In genomic region chr11:17381156-17381555, GRCh38 we compare ENCODE assay signal across 15 cellular contexts. TPM values are rescaled to one million over a fixed set of nuclear protein-coding genes. Genes with fewer than 3 reads are reported as not detected.
DNase-seq lines count a peak whose midpoint lies in the region; ATAC-seq and TF ChIP-seq lines count a peak whose summit lies in the region.
"Had no signal": no experiment of that assay in that cellular context is flagged by ENCODE, and none has a peak within 500 bp of the region (broad histone marks: within the 10 kb centered on the region; RNA-seq: fewer than 3 reads in every experiment).

No MANE protein-coding gene starts in this region.

- H3K4me3 ChIP-seq in epithelial cell of esophagus (ENCODE audit: low read length) (no peak overlapping the region), psoas muscle (no peak overlapping the region)

- H3K27ac Mint-ChIP-seq in MCF 10A (ENCODE audit: low read depth, unreplicated experiment): no peak overlapping the region
- H3K27ac Mint-ChIP-seq: B cell; CD4-positive, alpha-beta memory T cell had no signal

- DNase-seq in EL: peak; percentile 72
- peak; percentile 55 for DNase-seq in LHCN-M2 (ENCODE audit: low read depth)
- DNase-seq in epithelial cell of esophagus (ENCODE audit: low read depth): peak; percentile 12
- DNase-seq in psoas muscle: no peak
- DNase-seq in MCF 10A (ENCODE audit: unreplicated experiment): no peak
- no peak for DNase-seq in activated naive CD4-positive, alpha-beta T cell treated with anti-CD3 and anti-CD28 coated beads, Interleukin-2, amount 50 U/mL, for 16 hours
- DNase-seq: CD4-positive, alpha-beta memory T cell; NCI-H1092; NCI-H2107 had no signal

- peaks cover 12% of the 10 kb centered on the region for H3K36me3 Mint-ChIP-seq in MCF 10A (ENCODE audit: insufficient read depth, unreplicated experiment)

- POLR2A ChIA-PET in MCF 10A (lab: Yijun Ruan, JAX): no interaction called here

- no peaks in the 10 kb centered on the region for H3K27me3 Mint-ChIP-seq in MCF 10A (ENCODE audit: insufficient read depth, unreplicated experiment)
- H3K27me3 Mint-ChIP-seq: B cell; CD4-positive, alpha-beta memory T cell had no signal

- BruUV-seq in MCF 10A (replicated peaks; lab: Mats Ljungman, UMichigan): no TSS peak

- peaks cover 0 to 8% of the 10 kb centered on the region in 2 donors for H3K36me3 ChIP-seq in psoas muscle (ENCODE audit: insufficient read depth in 1 of 2, low read depth in 1 of 2)

- peak; percentile 31 to 56 (median 42) for ATAC-seq in psoas muscle
- ATAC-seq in esophagus mucosa: no peak
- ATAC-seq: HCT116, Panc1, Right ventricle myocardium inferior had no signal

- H3K9me3 Mint-ChIP-seq in MCF 10A (ENCODE audit: unreplicated experiment): no peaks in the 10 kb centered on the region
- H3K9me3 Mint-ChIP-seq: CD4-positive, alpha-beta memory T cell had no signal

- H3K27me3 ChIP-seq in psoas muscle (ENCODE audit: insufficient read depth in 3 of 3, low read length in 2 of 3): no peaks in the 10 kb centered on the region

- peaks cover 48% of the 10 kb centered on the region for H3K4me1 ChIP-seq in psoas muscle

- H3K4me1 Mint-ChIP-seq in MCF 10A (ENCODE audit: insufficient read depth, unreplicated experiment): no peaks in the 10 kb centered on the region
- H3K4me1 Mint-ChIP-seq: B cell; CD4-positive, alpha-beta memory T cell had no signal

- H3K9me3 ChIP-seq in psoas muscle: no peaks in the 10 kb centered on the region

- CTCF ChIA-PET in MCF 10A (lab: Yijun Ruan, JAX): interaction anchor here (0.6 to 9.3 kb wide), 8 partner anchors 9 to 595 kb away, joined by 3 to 208 read pairs (median 3); no protein-coding TSS in a partner anchor

- intact Hi-C loops in psoas muscle (cut with DNase I): loop anchor here in 1 of 2 donors (5.0 kb wide), 1 partner anchor 91 kb away; no protein-coding TSS in a partner anchor
- intact Hi-C loops in MCF 10A (cut with micrococcal nuclease): no loop called here

- TF ChIP-seq CTCF in epithelial cell of esophagus (IDR thresholded peaks at IDR 0.05; ENCODE audit: insufficient read depth, low read depth, low read length, missing control alignments) (no peak), psoas muscle (IDR thresholded peaks at IDR 0.05) (no peak), MCF 10A (IDR thresholded peaks at IDR 0.05; ENCODE audit: unreplicated experiment) (no peak)

- 41 to 57% (median 41%) methylated on average over 4 of the region's 4 CpGs for WGBS in psoas muscle, 3 donors

- H3K4me3 Mint-ChIP-seq in MCF 10A (ENCODE audit: unreplicated experiment): no peak overlapping the region
- H3K4me3 Mint-ChIP-seq: B cell; CD4-positive, alpha-beta memory T cell had no signal

- peak overlapping the region; percentile 96 for H3K27ac ChIP-seq in psoas muscle

RNA-seq across cellular contexts. Expression of gene KCNJ11, which starts 7.3 kb away (rescaled TPM):
- total RNA-seq in LHCN-M2 (2014; rRNA removed) (0.11 and 0.13 TPM in 2 replicates), psoas muscle (100 to 1,000 TPM in 2 of 4 donors, 10 to 100 TPM in 2; 88.4 to 173 (median 126) TPM), esophagus mucosa (0.36 TPM), MCF 10A (2022) (0.54 TPM in 1 of 2 replicates, not detected in the other)
- not detected for polyA plus RNA-seq in LHCN-M2 (2012)
- 10 to 100 TPM; 66.5 to 87.5 (median 86.8) TPM for polyA plus RNA-seq in psoas muscle
- total RNA-seq: CD4-positive, alpha-beta memory T cell; Daoy had no signal

RNA-seq across cellular contexts. Expression of gene NCR3LG1, which starts 29.6 kb away (rescaled TPM):
- 2.0 TPM in 2 replicates for total RNA-seq in LHCN-M2 (2014; rRNA removed)
- 0.58 TPM for polyA plus RNA-seq in LHCN-M2 (2012)
- under 1 TPM; 0.09 to 0.71 (median 0.17) TPM for total RNA-seq in psoas muscle
- polyA plus RNA-seq in psoas muscle: under 1 TPM; 0.01 to 0.18 (median 0.14) TPM
- 1.4 TPM for total RNA-seq in esophagus mucosa
- 13.6 and 14.2 TPM in 2 replicates for total RNA-seq in MCF 10A (2022)

Comparison
In these comparisons a context has a peak if more than half of its experiments do, and no peak if none do; other contexts are left out.
1. DNase-seq: peak in EL (single experiment), LHCN-M2 (single experiment) and epithelial cell of esophagus (single experiment); none in psoas muscle (0 of 2), MCF 10A (single experiment) and activated naive CD4-positive, alpha-beta T cell treated with anti-CD3 and anti-CD28 coated beads, Interleukin-2, amount 50 U/mL, for 16 hours (single experiment).
2. RNA of gene KCNJ11, which starts 7.3 kb away (total RNA-seq): 88.4 to 173 TPM in psoas muscle; 0.54 TPM in MCF 10A, 0.36 TPM in esophagus mucosa (single experiment) and 0.11 to 0.13 TPM in LHCN-M2; every median in the first group is over 10 times any median in the second.